Comparison of ENCODE assay signal across 21 cellular contexts in genomic region chr18:14093526-14093925, GRCh38. TPM values are rescaled to one million over a fixed set of nuclear protein-coding genes. Genes with fewer than 3 reads are reported as not detected.
DNase-seq lines count a peak whose midpoint lies in the region; ATAC-seq, FAIRE-seq and TF ChIP-seq lines count a peak whose summit lies in the region.
"Had no signal": no experiment of that assay in that cellular context is flagged by ENCODE, and none has a peak within 500 bp of the region (broad histone marks: within the 10 kb centered on the region; RNA-seq: fewer than 3 reads in every experiment).

No MANE protein-coding gene starts in this region.

- CTCF ChIA-PET in OCI-LY7 (lab: Charles Lee; ENCODE audit: unreplicated experiment), result no interaction called here

- H3K4me3 Mint-ChIP-seq in natural killer cell, result no peak overlapping the region
- H3K4me3 Mint-ChIP-seq: CD8-positive, alpha-beta T cell had no signal

- no peaks in the 10 kb centered on the region for H3K9me2 ChIP-seq in OCI-LY7 (ENCODE audit: insufficient read depth, low read length)

- peak; percentile 51 for ATAC-seq in GM19395 (IDR thresholded peaks at IDR 0.05; ENCODE audit: unreplicated experiment)
- ATAC-seq in HG03354 (IDR thresholded peaks at IDR 0.05; ENCODE audit: poor library complexity, severe bottlenecking, unreplicated experiment), result peak; percentile 67
- ATAC-seq in natural killer cell, result no peak
- ATAC-seq: CD8-positive, alpha-beta T cell; Panc1; Right ventricle myocardium inferior had no signal

- H4K20me1 ChIP-seq in OCI-LY7 (ENCODE audit: insufficient read depth, low read length), result 0 out of 2 replicates have a peak, but pooled peaks cover 4% of the 10 kb centered on the region

- no peak overlapping the region for H3K4me2 ChIP-seq in OCI-LY7 (ENCODE audit: low read length)

- peaks cover 6% of the 10 kb centered on the region for H3K4me1 ChIP-seq in OCI-LY7 (ENCODE audit: insufficient read depth, low read length, poor library complexity, severe bottlenecking)

- H3K79me2 ChIP-seq in OCI-LY7 (ENCODE audit: insufficient read depth, low read depth, low read length), result no peaks in the 10 kb centered on the region

- H3K36me3 ChIP-seq in OCI-LY7 (ENCODE audit: insufficient read depth, low read length), result peaks cover 11% of the 10 kb centered on the region; the same call in 1 of the 2 replicates

- DNase-seq in GM12891 (ENCODE audit: insufficient read length, low spot score) (no peak), OCI-LY7 (ENCODE audit: low spot score) (peak; percentile 2), foreskin fibroblast (no peak), natural killer cell (no peak), SKM-1 treated with dmso at 0.1 percent for 144 hours (lab: John Stamatoyannopoulos, UW; ENCODE audit: unreplicated experiment) (no peak)
- no peak for DNase-seq in effector CD4-positive, alpha-beta T cell
- DNase-seq: CD8-positive, alpha-beta T cell; DMS79 treated with DMSO at 0.1 percent for 48 hours; IMR-90; Karpas-422; MG63; NCI-H1092 treated with DMSO at 0.1 percent for 48 hours; NCI-H1694; NCI-H446; NCI-H69 had no signal

- peak; percentile 5 for FAIRE-seq in GM12891 (lab: Jason Lieb, UNC)
- FAIRE-seq: G401.6, H1 had no signal

- no TSS peak for BruUV-seq in OCI-LY7 (replicated peaks; lab: Mats Ljungman, UMichigan)

- intact Hi-C loops in OCI-LY7 (cut with micrococcal nuclease; ENCODE audit: unreplicated experiment) (no loop called here), natural killer cell (cut with micrococcal nuclease) (no loop called here)

- no peak overlapping the region for H3K4me3 ChIP-seq in OCI-LY7 (ENCODE audit: low read depth, low read length, poor library complexity, severe bottlenecking)
- H3K4me3 ChIP-seq in foreskin fibroblast (ENCODE audit: low read depth in 1 of 2, low read length in 2 of 2), result no peak overlapping the region
- H3K4me3 ChIP-seq: MG63 had no signal

- no peaks in the 10 kb centered on the region for H3K9me3 Mint-ChIP-seq in natural killer cell
- H3K9me3 Mint-ChIP-seq: CD8-positive, alpha-beta T cell had no signal

- H3K36me3 Mint-ChIP-seq in natural killer cell, result no peaks in the 10 kb centered on the region

- POLR2A ChIA-PET in OCI-LY7 (lab: Charles Lee), result no interaction called here

- no peaks in the 10 kb centered on the region for H3K27me3 Mint-ChIP-seq in natural killer cell (ENCODE audit: low read depth in 2 of 2)

- no peak overlapping the region for H3K27ac Mint-ChIP-seq in natural killer cell
- H3K27ac Mint-ChIP-seq: CD8-positive, alpha-beta T cell had no signal

- TF ChIP-seq CTCF in OCI-LY7 (conservative IDR thresholded peaks at IDR 0.05; ENCODE audit: low read length) (no peak), foreskin fibroblast (IDR thresholded peaks at IDR 0.05; ENCODE audit: low read depth, low read length) (no peak), natural killer cell (IDR thresholded peaks at IDR 0.05) (no peak)

- no peak overlapping the region for H3K27ac ChIP-seq in OCI-LY7 (ENCODE audit: low read depth, low read length, poor library complexity, severe bottlenecking)

- no peaks in the 10 kb centered on the region for H3K4me1 Mint-ChIP-seq in natural killer cell

- TF ChIP-seq POLR2A in GM12891 (IDR thresholded peaks at IDR 0.05; ENCODE audit: low read depth, low read length), result no peak

- no peak overlapping the region for H2AFZ ChIP-seq in OCI-LY7 (ENCODE audit: low read length)

- H3K9me3 ChIP-seq in OCI-LY7 (ENCODE audit: low read length), result no peaks in the 10 kb centered on the region
- H3K9me3 ChIP-seq: MG63 had no signal

TF ChIP-seq in GM12891, 5 proteins besides CTCF, POLR2A, EP300 and RAD21:
- TF ChIP-seq POLR2AphosphoS5 (IDR thresholded peaks at IDR 0.05; ENCODE audit: low read depth, low read length) (no peak), SPI1 (IDR thresholded peaks at IDR 0.05; ENCODE audit: low read depth, low read length) (peak; percentile 50; the same call in 1 of the 2 replicates)

RNA-seq across cellular contexts. Expression of gene ZNF519, which starts 38.7 kb away (rescaled TPM):
- polyA plus RNA-seq in GM12891 (2012; ENCODE audit: low read depth, missing spikeins), result 5.5 TPM
- 47.0 and 57.6 TPM in 2 replicates for total RNA-seq in OCI-LY7 (2014; rRNA removed; shearing (Covaris generic))
- total RNA-seq in OCI-LY7 (2022), result 52.7 and 64.4 TPM in 2 replicates
- total RNA-seq in natural killer cell, result 10 to 100 TPM in 1 of 3 donors, 1 to 10 TPM in 2; 7.7 to 11.4 (median 9.8) TPM

Comparison
In these comparisons a context has a peak if more than half of its experiments do, and no peak if none do; other contexts are left out.
1. ATAC-seq: peak in GM19395 (single experiment) and HG03354 (single experiment); none in natural killer cell (0 of 3).